ENCODE assay signal across 13 cellular contexts in the genomic region with DNA sequence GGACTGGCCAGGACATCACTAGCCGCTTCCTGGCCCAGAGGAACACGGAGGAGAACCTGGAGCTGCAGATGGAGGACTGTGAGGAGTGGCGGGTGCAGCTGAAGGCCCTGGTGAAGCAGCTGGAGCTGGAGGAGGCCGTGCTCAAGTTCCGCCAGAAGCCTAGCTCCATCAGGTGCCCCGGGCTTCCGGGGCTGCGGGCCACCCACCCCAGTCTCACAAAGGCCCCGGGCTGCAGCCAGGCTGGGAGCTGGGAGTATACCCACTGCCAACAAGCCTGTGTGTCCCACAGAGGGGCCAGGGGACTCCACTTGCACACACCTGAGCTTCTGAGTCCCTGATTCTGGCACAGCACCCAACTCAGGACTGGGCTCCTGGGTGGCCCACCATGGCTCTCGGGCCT. TPM values are rescaled to one million over a fixed set of nuclear protein-coding genes. Genes with fewer than 3 reads are reported as not detected.
DNase-seq lines count a peak whose midpoint lies in the region; ATAC-seq, FAIRE-seq and TF ChIP-seq lines count a peak whose summit lies in the region.
"Had no signal": no experiment of that assay in that cellular context is flagged by ENCODE, and none has a peak within 500 bp of the region (broad histone marks: within the 10 kb centered on the region; RNA-seq: fewer than 3 reads in every experiment).

No MANE protein-coding gene starts in this region.

- peaks cover 23% of the 10 kb centered on the region for H3K4me1 Mint-ChIP-seq in T-helper 2 cell treated with Interferon-gamma antibody and Interleukin-4, amounts not matched to agents 5 μg/mL and 100 μg/mL, for 36 hours (ENCODE audit: low read depth)
- H3K4me1 Mint-ChIP-seq in chondrocyte (ENCODE audit: low read depth) (peaks cover 30% of the 10 kb centered on the region), osteocyte (ENCODE audit: unreplicated experiment) (peaks cover 30% of the 10 kb centered on the region)

- H3K9ac ChIP-seq in NT2/D1 (ENCODE audit: insufficient read length, low read depth) = peak overlapping the region; percentile 92

- no peak for DNase-seq in T-helper 2 cell treated with Interferon-gamma antibody and Interleukin-4, amounts not matched to agents 5 μg/mL and 100 μg/mL, for 36 hours (ENCODE audit: low spot score)
- DNase-seq in T-helper 2 cell = no peak
- DNase-seq in NT2/D1 (ENCODE audit: low read depth, low spot score) = no peak
- peak; percentile 72 for DNase-seq in chondrocyte (ENCODE audit: low spot score)
- peak in 4 of 6 donors; percentile 19 to 62 (median 46) for DNase-seq in pancreas
- DNase-seq in osteocyte (ENCODE audit: extremely low spot score, unreplicated experiment) = no peak
- DNase-seq: tibial artery had no signal

- WGBS in pancreas, 2 donors = 93 to 98% methylated on average over 10 of the region's 10 CpGs

- no peak for ATAC-seq in pancreas
- ATAC-seq in HG03342 (IDR thresholded peaks at IDR 0.05; ENCODE audit: unreplicated experiment) = no peak
- ATAC-seq in HG02870 (IDR thresholded peaks at IDR 0.05; ENCODE audit: unreplicated experiment) = no peak

- no peak for FAIRE-seq in pancreas (lab: Jason Lieb, UNC)
- FAIRE-seq: bronchial epithelial cell had no signal

- H3K9me3 Mint-ChIP-seq in T-helper 2 cell treated with Interferon-gamma antibody and Interleukin-4, amounts not matched to agents 5 μg/mL and 100 μg/mL, for 36 hours = no peaks in the 10 kb centered on the region
- H3K9me3 Mint-ChIP-seq in chondrocyte (ENCODE audit: low read depth) = no peaks in the 10 kb centered on the region
- no peaks in the 10 kb centered on the region for H3K9me3 Mint-ChIP-seq in osteocyte (ENCODE audit: unreplicated experiment)

- intact Hi-C loops in pancreas (cut with DNase I) = no loop called here

- TF ChIP-seq CTCF in chondrocyte (IDR thresholded peaks at IDR 0.05) = no peak
- no peak for TF ChIP-seq CTCF in pancreas (IDR thresholded peaks at IDR 0.05)
- TF ChIP-seq CTCF in osteocyte (IDR thresholded peaks at IDR 0.05) = no peak

- peaks cover 56% of the 10 kb centered on the region for H3K36me3 ChIP-seq in NT2/D1 (ENCODE audit: insufficient read depth, insufficient read length, low read length)
- no peaks in the 10 kb centered on the region for H3K36me3 ChIP-seq in pancreas
- H3K36me3 ChIP-seq: ovary had no signal

- H3K27ac ChIP-seq in pancreas = no peak overlapping the region
- H3K27ac ChIP-seq: esophagus muscularis mucosa, ovary, tibial artery had no signal

- H3K4me3 ChIP-seq in NT2/D1 (ENCODE audit: insufficient read length, low read depth) (no peak overlapping the region), pancreas (no peak overlapping the region)

- H3K4me1 ChIP-seq in NT2/D1 (ENCODE audit: insufficient read depth, insufficient read length) (peaks cover 6% of the 10 kb centered on the region), pancreas (peaks cover 3 to 24% (median 8%) of the 10 kb centered on the region in 3 donors)

- peaks cover 5% of the 10 kb centered on the region for H3K27me3 ChIP-seq in NT2/D1 (ENCODE audit: insufficient read depth, insufficient read length)
- no peaks in the 10 kb centered on the region for H3K27me3 ChIP-seq in pancreas
- H3K27me3 ChIP-seq: ovary had no signal

- peaks cover 18% of the 10 kb centered on the region for H3K36me3 Mint-ChIP-seq in T-helper 2 cell treated with Interferon-gamma antibody and Interleukin-4, amounts not matched to agents 5 μg/mL and 100 μg/mL, for 36 hours (ENCODE audit: low read depth)
- H3K36me3 Mint-ChIP-seq in chondrocyte (ENCODE audit: low read depth) = peaks cover 8% of the 10 kb centered on the region
- peaks cover 3% of the 10 kb centered on the region for H3K36me3 Mint-ChIP-seq in osteocyte (ENCODE audit: unreplicated experiment)

- peak overlapping the region; percentile 88 for H3K4me3 Mint-ChIP-seq in T-helper 2 cell treated with Interferon-gamma antibody and Interleukin-4, amounts not matched to agents 5 μg/mL and 100 μg/mL, for 36 hours
- H3K4me3 Mint-ChIP-seq in chondrocyte (ENCODE audit: unreplicated experiment) = peak overlapping the region; percentile 83
- H3K4me3 Mint-ChIP-seq in osteocyte (ENCODE audit: unreplicated experiment) = no peak overlapping the region

- peaks cover 3% of the 10 kb centered on the region for H3K27me3 Mint-ChIP-seq in T-helper 2 cell treated with Interferon-gamma antibody and Interleukin-4, amounts not matched to agents 5 μg/mL and 100 μg/mL, for 36 hours (ENCODE audit: low read depth)
- peaks cover 13% of the 10 kb centered on the region for H3K27me3 Mint-ChIP-seq in chondrocyte (ENCODE audit: low read depth)
- peaks cover 9% of the 10 kb centered on the region for H3K27me3 Mint-ChIP-seq in osteocyte (ENCODE audit: unreplicated experiment)

- no peak overlapping the region for H3K27ac Mint-ChIP-seq in T-helper 2 cell treated with Interferon-gamma antibody and Interleukin-4, amounts not matched to agents 5 μg/mL and 100 μg/mL, for 36 hours
- H3K27ac Mint-ChIP-seq in chondrocyte (ENCODE audit: unreplicated experiment) (no peak overlapping the region), osteocyte (ENCODE audit: unreplicated experiment) (no peak overlapping the region)

- H3K9me3 ChIP-seq in NT2/D1 (ENCODE audit: insufficient read depth, low read length) (no peaks in the 10 kb centered on the region), pancreas (no peaks in the 10 kb centered on the region)
- H3K9me3 ChIP-seq: esophagus muscularis mucosa, ovary, tibial artery had no signal

RNA-seq across cellular contexts. Expression of gene RABL6, which starts 1.7 kb away (rescaled TPM):
- total RNA-seq in chondrocyte (61.5 to 71.8 TPM (median 62.2 TPM) in 3 replicates), pancreas (10 to 100 TPM; 50.7 to 76.5 (median 60.4) TPM), osteocyte (82.2 and 84.7 TPM in 2 replicates)
- 100 to 1,000 TPM in 1 of 2 donors, 10 to 100 TPM in 1; 98.0 to 119 TPM for polyA plus RNA-seq in pancreas

RNA-seq across cellular contexts. Expression of gene CCDC183, which starts 9.9 kb away (rescaled TPM):
- total RNA-seq in chondrocyte = 0.62 to 1.5 TPM (median 1.4 TPM) in 3 replicates
- 1 to 10 TPM; 2.4 to 5.5 (median 2.9) TPM for total RNA-seq in pancreas
- 10 to 100 TPM in 1 of 2 donors, 1 to 10 TPM in 1; 9.2 to 10.7 TPM for polyA plus RNA-seq in pancreas
- 0.89 and 0.94 TPM in 2 replicates for total RNA-seq in osteocyte
- total RNA-seq: A673 had no signal

RNA-seq across cellular contexts. Expression of gene TMEM141, which starts 14.9 kb away (rescaled TPM):
- total RNA-seq in chondrocyte (31.2 to 40.0 TPM (median 32.5 TPM) in 3 replicates), pancreas (10 to 100 TPM; 29.2 to 53.1 (median 34.2) TPM), osteocyte (29.2 and 36.0 TPM in 2 replicates)
- polyA plus RNA-seq in pancreas = 100 to 1,000 TPM in 1 of 2 donors, 10 to 100 TPM in 1; 84.5 to 104 TPM

RNA-seq across cellular contexts. Expression of gene AJM1, which starts 36.2 kb away (rescaled TPM):
- total RNA-seq in chondrocyte (6.3 to 7.5 TPM (median 7.4 TPM) in 3 replicates), pancreas (1 to 10 TPM; 2.9 to 5.5 (median 4.2) TPM), osteocyte (4.4 and 4.5 TPM in 2 replicates)
- polyA plus RNA-seq in pancreas = 10 to 100 TPM in 1 of 2 donors, 1 to 10 TPM in 1; 9.0 to 11.7 TPM

RNA-seq across cellular contexts. Expression of gene LCN15, which starts 41.7 kb away (rescaled TPM):
- total RNA-seq in chondrocyte = not detected in 3 replicates
- total RNA-seq in pancreas = not detected
- polyA plus RNA-seq in pancreas = not detected
- total RNA-seq in osteocyte = not detected in 2 replicates
- total RNA-seq: A673, bronchial epithelial cell, esophagus muscularis mucosa, ovary had no signal
- polyA plus RNA-seq: ovary had no signal

Comparison
In these comparisons a context has a peak if more than half of its experiments do, and no peak if none do; other contexts are left out.
1. DNase-seq: peak in chondrocyte (single experiment) and pancreas (4 of 6); none in T-helper 2 cell treated with Interferon-gamma antibody and Interleukin-4, amounts not matched to agents 5 μg/mL and 100 μg/mL, for 36 hours (single experiment), T-helper 2 cell (0 of 5), NT2/D1 (single experiment) and osteocyte (single experiment).